1 cellular context compared by ENCODE assay signal in the genomic region with DNA sequence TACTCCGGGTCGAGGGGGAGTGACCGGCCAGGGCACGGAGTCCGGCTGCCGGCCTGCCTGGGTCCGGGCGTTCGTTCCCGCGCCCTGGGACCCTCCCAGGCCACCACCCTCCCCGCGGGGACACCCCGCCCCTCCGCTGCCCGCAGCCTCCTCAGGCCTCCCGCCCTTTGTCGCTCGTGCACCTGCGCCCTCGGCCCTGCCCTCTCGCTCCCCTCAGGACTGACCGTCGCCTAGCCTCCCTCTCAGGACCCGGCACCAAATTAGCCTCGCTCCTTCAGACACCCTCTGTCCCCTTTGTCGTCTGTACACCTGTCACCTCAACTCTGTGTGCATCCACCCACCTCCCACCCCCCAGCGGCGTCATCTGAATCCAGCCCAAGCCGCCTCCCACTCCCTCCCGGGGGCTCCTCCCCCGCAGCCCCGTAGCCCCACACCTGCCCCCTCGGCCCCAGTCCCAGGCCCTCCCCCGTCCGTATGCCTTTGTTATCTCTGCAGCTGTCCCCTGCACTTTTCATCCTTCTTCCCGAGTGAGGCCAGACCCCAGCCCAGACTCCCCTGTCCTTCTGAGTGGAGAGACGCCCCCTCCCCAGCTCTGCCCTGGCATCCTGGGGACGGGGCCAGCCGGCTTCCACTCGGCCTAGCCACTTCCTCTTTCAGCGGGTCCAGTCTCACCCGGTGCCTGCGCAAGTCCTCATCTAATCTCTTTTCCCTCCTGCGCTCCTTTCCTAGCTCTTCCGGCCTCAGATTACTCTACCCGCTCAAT.
TF ChIP-seq lines count a peak whose summit lies in the region.

No MANE protein-coding gene starts in this region.

TF ChIP-seq in H1, 55 proteins besides CTCF, POLR2A, EP300 and RAD21:
- TF ChIP-seq, protein P1, sequence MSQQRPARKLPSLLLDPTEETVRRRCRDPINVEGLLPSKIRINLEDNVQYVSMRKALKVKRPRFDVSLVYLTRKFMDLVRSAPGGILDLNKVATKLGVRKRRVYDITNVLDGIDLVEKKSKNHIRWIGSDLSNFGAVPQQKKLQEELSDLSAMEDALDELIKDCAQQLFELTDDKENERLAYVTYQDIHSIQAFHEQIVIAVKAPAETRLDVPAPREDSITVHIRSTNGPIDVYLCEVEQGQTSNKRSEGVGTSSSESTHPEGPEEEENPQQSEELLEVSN (IDR thresholded peaks at IDR 0.05) = peak; percentile 70
- TF ChIP-seq CBX8 (IDR thresholded peaks at IDR 0.05; ENCODE audit: borderline replicate concordance, low read depth, low read length) = no peak
- 0 out of 2 replicates have a peak, but pooled peaks have one; percentile 20 for TF ChIP-seq RBBP5 (IDR thresholded peaks at IDR 0.05; ENCODE audit: borderline replicate concordance, low read depth, low read length)
- TF ChIP-seq CHD1 (IDR thresholded peaks at IDR 0.05; ENCODE audit: low read depth, low read length) = no peak
- no peak for TF ChIP-seq GTF2F1 (IDR thresholded peaks at IDR 0.05; ENCODE audit: borderline replicate concordance, low read depth, low read length)
- no peak for TF ChIP-seq KDM5A (IDR thresholded peaks at IDR 0.05; ENCODE audit: low read length)
- TF ChIP-seq KDM4A (IDR thresholded peaks at IDR 0.05; ENCODE audit: low read depth, low read length, severe bottlenecking) = peak; percentile 24
- TF ChIP-seq SAP30 (IDR thresholded peaks at IDR 0.05; ENCODE audit: insufficient read depth, insufficient replicate concordance, low read length) = no peak
- TF ChIP-seq, protein P2, sequence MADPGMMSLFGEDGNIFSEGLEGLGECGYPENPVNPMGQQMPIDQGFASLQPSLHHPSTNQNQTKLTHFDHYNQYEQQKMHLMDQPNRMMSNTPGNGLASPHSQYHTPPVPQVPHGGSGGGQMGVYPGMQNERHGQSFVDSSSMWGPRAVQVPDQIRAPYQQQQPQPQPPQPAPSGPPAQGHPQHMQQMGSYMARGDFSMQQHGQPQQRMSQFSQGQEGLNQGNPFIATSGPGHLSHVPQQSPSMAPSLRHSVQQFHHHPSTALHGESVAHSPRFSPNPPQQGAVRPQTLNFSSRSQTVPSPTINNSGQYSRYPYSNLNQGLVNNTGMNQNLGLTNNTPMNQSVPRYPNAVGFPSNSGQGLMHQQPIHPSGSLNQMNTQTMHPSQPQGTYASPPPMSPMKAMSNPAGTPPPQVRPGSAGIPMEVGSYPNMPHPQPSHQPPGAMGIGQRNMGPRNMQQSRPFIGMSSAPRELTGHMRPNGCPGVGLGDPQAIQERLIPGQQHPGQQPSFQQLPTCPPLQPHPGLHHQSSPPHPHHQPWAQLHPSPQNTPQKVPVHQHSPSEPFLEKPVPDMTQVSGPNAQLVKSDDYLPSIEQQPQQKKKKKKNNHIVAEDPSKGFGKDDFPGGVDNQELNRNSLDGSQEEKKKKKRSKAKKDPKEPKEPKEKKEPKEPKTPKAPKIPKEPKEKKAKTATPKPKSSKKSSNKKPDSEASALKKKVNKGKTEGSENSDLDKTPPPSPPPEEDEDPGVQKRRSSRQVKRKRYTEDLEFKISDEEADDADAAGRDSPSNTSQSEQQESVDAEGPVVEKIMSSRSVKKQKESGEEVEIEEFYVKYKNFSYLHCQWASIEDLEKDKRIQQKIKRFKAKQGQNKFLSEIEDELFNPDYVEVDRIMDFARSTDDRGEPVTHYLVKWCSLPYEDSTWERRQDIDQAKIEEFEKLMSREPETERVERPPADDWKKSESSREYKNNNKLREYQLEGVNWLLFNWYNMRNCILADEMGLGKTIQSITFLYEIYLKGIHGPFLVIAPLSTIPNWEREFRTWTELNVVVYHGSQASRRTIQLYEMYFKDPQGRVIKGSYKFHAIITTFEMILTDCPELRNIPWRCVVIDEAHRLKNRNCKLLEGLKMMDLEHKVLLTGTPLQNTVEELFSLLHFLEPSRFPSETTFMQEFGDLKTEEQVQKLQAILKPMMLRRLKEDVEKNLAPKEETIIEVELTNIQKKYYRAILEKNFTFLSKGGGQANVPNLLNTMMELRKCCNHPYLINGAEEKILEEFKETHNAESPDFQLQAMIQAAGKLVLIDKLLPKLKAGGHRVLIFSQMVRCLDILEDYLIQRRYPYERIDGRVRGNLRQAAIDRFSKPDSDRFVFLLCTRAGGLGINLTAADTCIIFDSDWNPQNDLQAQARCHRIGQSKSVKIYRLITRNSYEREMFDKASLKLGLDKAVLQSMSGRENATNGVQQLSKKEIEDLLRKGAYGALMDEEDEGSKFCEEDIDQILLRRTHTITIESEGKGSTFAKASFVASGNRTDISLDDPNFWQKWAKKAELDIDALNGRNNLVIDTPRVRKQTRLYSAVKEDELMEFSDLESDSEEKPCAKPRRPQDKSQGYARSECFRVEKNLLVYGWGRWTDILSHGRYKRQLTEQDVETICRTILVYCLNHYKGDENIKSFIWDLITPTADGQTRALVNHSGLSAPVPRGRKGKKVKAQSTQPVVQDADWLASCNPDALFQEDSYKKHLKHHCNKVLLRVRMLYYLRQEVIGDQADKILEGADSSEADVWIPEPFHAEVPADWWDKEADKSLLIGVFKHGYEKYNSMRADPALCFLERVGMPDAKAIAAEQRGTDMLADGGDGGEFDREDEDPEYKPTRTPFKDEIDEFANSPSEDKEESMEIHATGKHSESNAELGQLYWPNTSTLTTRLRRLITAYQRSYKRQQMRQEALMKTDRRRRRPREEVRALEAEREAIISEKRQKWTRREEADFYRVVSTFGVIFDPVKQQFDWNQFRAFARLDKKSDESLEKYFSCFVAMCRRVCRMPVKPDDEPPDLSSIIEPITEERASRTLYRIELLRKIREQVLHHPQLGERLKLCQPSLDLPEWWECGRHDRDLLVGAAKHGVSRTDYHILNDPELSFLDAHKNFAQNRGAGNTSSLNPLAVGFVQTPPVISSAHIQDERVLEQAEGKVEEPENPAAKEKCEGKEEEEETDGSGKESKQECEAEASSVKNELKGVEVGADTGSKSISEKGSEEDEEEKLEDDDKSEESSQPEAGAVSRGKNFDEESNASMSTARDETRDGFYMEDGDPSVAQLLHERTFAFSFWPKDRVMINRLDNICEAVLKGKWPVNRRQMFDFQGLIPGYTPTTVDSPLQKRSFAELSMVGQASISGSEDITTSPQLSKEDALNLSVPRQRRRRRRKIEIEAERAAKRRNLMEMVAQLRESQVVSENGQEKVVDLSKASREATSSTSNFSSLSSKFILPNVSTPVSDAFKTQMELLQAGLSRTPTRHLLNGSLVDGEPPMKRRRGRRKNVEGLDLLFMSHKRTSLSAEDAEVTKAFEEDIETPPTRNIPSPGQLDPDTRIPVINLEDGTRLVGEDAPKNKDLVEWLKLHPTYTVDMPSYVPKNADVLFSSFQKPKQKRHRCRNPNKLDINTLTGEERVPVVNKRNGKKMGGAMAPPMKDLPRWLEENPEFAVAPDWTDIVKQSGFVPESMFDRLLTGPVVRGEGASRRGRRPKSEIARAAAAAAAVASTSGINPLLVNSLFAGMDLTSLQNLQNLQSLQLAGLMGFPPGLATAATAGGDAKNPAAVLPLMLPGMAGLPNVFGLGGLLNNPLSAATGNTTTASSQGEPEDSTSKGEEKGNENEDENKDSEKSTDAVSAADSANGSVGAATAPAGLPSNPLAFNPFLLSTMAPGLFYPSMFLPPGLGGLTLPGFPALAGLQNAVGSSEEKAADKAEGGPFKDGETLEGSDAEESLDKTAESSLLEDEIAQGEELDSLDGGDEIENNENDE (IDR thresholded peaks at IDR 0.05; ENCODE audit: insufficient replicate concordance, low read length) = no peak
- TF ChIP-seq, protein P3, sequence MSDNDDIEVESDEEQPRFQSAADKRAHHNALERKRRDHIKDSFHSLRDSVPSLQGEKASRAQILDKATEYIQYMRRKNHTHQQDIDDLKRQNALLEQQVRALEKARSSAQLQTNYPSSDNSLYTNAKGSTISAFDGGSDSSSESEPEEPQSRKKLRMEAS (IDR thresholded peaks at IDR 0.05) = peak; percentile 59
- TF ChIP-seq SP1 (IDR thresholded peaks at IDR 0.05; ENCODE audit: low read depth, low read length) = no peak
- no peak for TF ChIP-seq RXRA (IDR thresholded peaks at IDR 0.05; ENCODE audit: insufficient read depth, low read depth, low read length)
